Comparison of ENCODE assay signal across 4 cellular contexts in the genomic region with DNA sequence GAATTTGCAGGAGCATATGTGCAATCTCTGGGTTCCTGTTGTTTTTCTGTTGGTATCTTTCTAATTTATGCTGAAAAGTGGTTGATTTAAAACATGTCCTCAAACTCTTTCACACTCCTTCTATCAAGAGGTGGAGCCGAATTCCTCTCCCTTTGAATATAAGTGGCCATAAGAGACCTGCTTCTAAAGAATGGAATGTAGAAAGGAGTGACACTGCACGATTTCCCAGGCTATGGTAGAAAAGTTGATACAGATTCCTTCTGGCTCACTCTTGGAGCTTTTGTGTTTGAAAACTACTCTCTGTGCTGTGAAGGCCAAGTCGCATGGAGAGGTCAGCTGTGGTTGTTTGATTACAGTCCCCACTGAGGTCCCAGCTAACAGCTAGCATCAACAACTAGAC.
"Had no signal": no experiment of that assay in that cellular context is flagged by ENCODE, and none has a peak within 500 bp of the region (broad histone marks: within the 10 kb centered on the region; RNA-seq: fewer than 3 reads in every experiment).

No MANE protein-coding gene starts in this region.

- DNase-seq: H9, HCEC 1CT, IMR-90 had no signal

- H2AFZ ChIP-seq: GM23338 had no signal

- ATAC-seq: GM23338 had no signal

- H3K4me2 ChIP-seq: GM23338 had no signal

- H3K4me3 ChIP-seq: GM23338 had no signal
